ENCODE assay signal across 23 cellular contexts in genomic region chr5:109951758-109952157, GRCh38.
DNase-seq lines count a peak whose midpoint lies in the region; ATAC-seq and TF ChIP-seq lines count a peak whose summit lies in the region.
"Had no signal": no experiment of that assay in that cellular context is flagged by ENCODE, and none has a peak within 500 bp of the region (broad histone marks: within the 10 kb centered on the region; RNA-seq: fewer than 3 reads in every experiment).

No MANE protein-coding gene starts in this region.

- no CpG with 5 or more reads among the region's 5 CpGs for WGBS in neuronal stem cell (ENCODE audit: extremely low coverage in 2 of 2, insufficient read length in 2 of 2, insufficient replicate concordance in 1 of 2), 2 donors

- H3K9me3 ChIP-seq in neuronal stem cell (replicated peaks in 1 of 2; ENCODE audit: control insufficient read depth in 2 of 2, insufficient read depth in 1 of 2, low read depth in 1 of 2, low read length in 2 of 2) = no peaks in the 10 kb centered on the region
- H3K9me3 ChIP-seq: BE2C, BLaER1 had no signal

- ATAC-seq in GM23338 = no peak
- ATAC-seq in left lobe of liver = peak; percentile 51
- ATAC-seq: GM12878 had no signal

- no peak overlapping the region for H2BK120ac ChIP-seq in neuronal stem cell (ENCODE audit: low read depth, low read length)

- H3K4me3 ChIP-seq in GM23338 (no peak overlapping the region), neuronal stem cell (ENCODE audit: low read length in 2 of 2) (no peak overlapping the region)
- H3K4me3 ChIP-seq: BLaER1, GM12878 had no signal

- no peak overlapping the region for H3K18ac ChIP-seq in neuronal stem cell (ENCODE audit: low read length)

- no peak overlapping the region for H2BK12ac ChIP-seq in neuronal stem cell (ENCODE audit: low read length)

- H4K91ac ChIP-seq in neuronal stem cell (ENCODE audit: low read depth, low read length, poor library complexity) = no peak overlapping the region

- H3K9me3 Mint-ChIP-seq in GM23338 (no peaks in the 10 kb centered on the region), HFFc6 (no peaks in the 10 kb centered on the region)
- H3K9me3 Mint-ChIP-seq: CD4-positive, alpha-beta memory T cell; CD4-positive, CD25-positive, alpha-beta regulatory T cell; CD8-positive, alpha-beta memory T cell had no signal

- H3K36me3 Mint-ChIP-seq in GM23338 (ENCODE audit: low read depth) (no peaks in the 10 kb centered on the region), HFFc6 (ENCODE audit: low read depth) (no peaks in the 10 kb centered on the region)
- H3K36me3 Mint-ChIP-seq: CD14-positive monocyte; CD4-positive, alpha-beta memory T cell; CD4-positive, CD25-positive, alpha-beta regulatory T cell; CD8-positive, alpha-beta memory T cell had no signal

- H3K23ac ChIP-seq in neuronal stem cell (ENCODE audit: low read depth, low read length, poor library complexity) = no peak overlapping the region

- no peak overlapping the region for H4K8ac ChIP-seq in neuronal stem cell (ENCODE audit: low read depth, low read length)

- no peak overlapping the region for H3K4ac ChIP-seq in neuronal stem cell (ENCODE audit: low read length)

- H3F3A ChIP-seq in GM23338 (replicated peaks; ENCODE audit: low read depth) = no peaks in the 10 kb centered on the region

- H3K27ac ChIP-seq in GM23338 (ENCODE audit: low read depth) = no peak overlapping the region
- no peak overlapping the region for H3K27ac ChIP-seq in neuronal stem cell (replicated peaks; ENCODE audit: low read length)
- H3K27ac ChIP-seq: BLaER1 had no signal

- no peaks in the 10 kb centered on the region for H3K79me2 ChIP-seq in GM23338 (replicated peaks; ENCODE audit: insufficient read depth)

- no peak overlapping the region for H3K4me2 ChIP-seq in GM23338
- no peak overlapping the region for H3K4me2 ChIP-seq in neuronal stem cell (ENCODE audit: insufficient read depth, low read length, poor library complexity, severe bottlenecking)
- H3K4me2 ChIP-seq: BLaER1 had no signal

- H2AFZ ChIP-seq in GM23338 (0 out of 2 replicates have a peak overlapping the region, but pooled peaks have one; percentile 29), neuronal stem cell (ENCODE audit: low read length) (peak overlapping the region; percentile 5)

- H3K14ac ChIP-seq in neuronal stem cell (ENCODE audit: low read length) = no peak overlapping the region

- H3K9me2 ChIP-seq in GM23338 (ENCODE audit: insufficient read depth) = no peaks in the 10 kb centered on the region; the same call in 1 of the 2 replicates

- H2AK5ac ChIP-seq in neuronal stem cell (ENCODE audit: low read depth, low read length) = no peak overlapping the region

- no peaks in the 10 kb centered on the region for H3K36me3 ChIP-seq in GM23338 (ENCODE audit: insufficient read depth)
- no peaks in the 10 kb centered on the region for H3K36me3 ChIP-seq in neuronal stem cell (replicated peaks in 1 of 2; ENCODE audit: control insufficient read depth in 2 of 2, insufficient read depth in 2 of 2, low read length in 2 of 2)
- H3K36me3 ChIP-seq: BE2C, BLaER1 had no signal

- no peaks in the 10 kb centered on the region for H3K4me1 ChIP-seq in GM23338 (ENCODE audit: insufficient read depth)
- peaks cover 4 to 9% of the 10 kb centered on the region in 2 donors for H3K4me1 ChIP-seq in neuronal stem cell (ENCODE audit: control insufficient read depth in 2 of 2, insufficient read depth in 1 of 2, low read depth in 1 of 2, low read length in 2 of 2)
- H3K4me1 ChIP-seq: BE2C had no signal

- H3K79me1 ChIP-seq in neuronal stem cell (ENCODE audit: low read depth, low read length) = no peaks in the 10 kb centered on the region

- H2BK15ac ChIP-seq in neuronal stem cell (ENCODE audit: low read length) = no peak overlapping the region

- H4K20me1 ChIP-seq in GM23338 (replicated peaks; ENCODE audit: insufficient read depth) = no peaks in the 10 kb centered on the region
- H4K20me1 ChIP-seq: BLaER1 had no signal

- H3K9ac ChIP-seq in neuronal stem cell (ENCODE audit: low read depth, low read length, poor library complexity) = no peak overlapping the region
- H3K9ac ChIP-seq: BLaER1 had no signal

- H3K27me3 ChIP-seq in GM23338 (ENCODE audit: insufficient read depth) (no peaks in the 10 kb centered on the region), neuronal stem cell (ENCODE audit: control insufficient read depth in 3 of 3, insufficient read depth in 3 of 3, low read depth in 1 of 3, low read length in 3 of 3) (no peaks in the 10 kb centered on the region)
- H3K27me3 ChIP-seq: BE2C, BLaER1 had no signal

- H3K27me3 Mint-ChIP-seq in GM23338 (ENCODE audit: insufficient read depth, low read depth, poor library complexity) (peaks cover 2% of the 10 kb centered on the region), HFFc6 (ENCODE audit: insufficient read depth) (peaks cover 3% of the 10 kb centered on the region; the same call in 1 of the 2 replicates)

- H3K4me3 Mint-ChIP-seq in GM23338 (no peak overlapping the region), HFFc6 (no peak overlapping the region)
- H3K4me3 Mint-ChIP-seq: CD14-positive monocyte; CD4-positive, alpha-beta memory T cell; CD4-positive, CD25-positive, alpha-beta regulatory T cell; CD8-positive, alpha-beta memory T cell had no signal

- TF ChIP-seq CTCF in GM23338 (conservative IDR thresholded peaks at IDR 0.05; ENCODE audit: low read depth in 2 of 2) = no peak
- no peak for TF ChIP-seq CTCF in HFFc6 (IDR thresholded peaks at IDR 0.05)

- H2BK5ac ChIP-seq in neuronal stem cell (ENCODE audit: low read length) = no peak overlapping the region

- H3K27ac Mint-ChIP-seq in GM23338 (no peak overlapping the region), HFFc6 (no peak overlapping the region)
- H3K27ac Mint-ChIP-seq: CD14-positive monocyte; CD4-positive, alpha-beta memory T cell; CD4-positive, CD25-positive, alpha-beta regulatory T cell; CD8-positive, alpha-beta memory T cell had no signal

- H3K4me1 Mint-ChIP-seq in GM23338 = no peaks in the 10 kb centered on the region
- no peaks in the 10 kb centered on the region for H3K4me1 Mint-ChIP-seq in HFFc6 (ENCODE audit: low read depth)
- H3K4me1 Mint-ChIP-seq: CD14-positive monocyte; CD8-positive, alpha-beta memory T cell had no signal

- DNase-seq in GM23338 (ENCODE audit: low spot score) = no peak
- no peak for DNase-seq in left lobe of liver (ENCODE audit: low spot score)
- DNase-seq in neuronal stem cell (ENCODE audit: low spot score) = no peak
- no peak for DNase-seq in NCI-H1092 treated with DMSO at 0.1 percent for 48 hours (lab: John Stamatoyannopoulos, UW)
- DNase-seq in HFFc6 = no peak
- DNase-seq: 8988T; ACHN; BE2C; C1 segment of cervical spinal cord; CD4-positive, alpha-beta memory T cell; CD4-positive, CD25-positive, alpha-beta regulatory T cell; CD8-positive, alpha-beta memory T cell; COR-L47; DMS 273 treated with DMSO at 0.1 percent for 48 hours; DMS153; DMS53; DMS79; DND-41; EL; GDM1 had no signal

TF ChIP-seq in GM23338, 12 proteins besides CTCF, POLR2A, EP300 and RAD21 (continues in another document):
- no peak for TF ChIP-seq JUNB (IDR thresholded peaks at IDR 0.05; ENCODE audit: unreplicated experiment)
- TF ChIP-seq ZNF114 (CRISPR knock-in tag; IDR thresholded peaks at IDR 0.05) = no peak
